1 cellular context compared by ENCODE assay signal in genomic region chr3:196145420-196146262, GRCh38.
TF ChIP-seq lines count a peak whose summit lies in the region.

No MANE protein-coding gene starts in this region.

TF ChIP-seq in K562, 482 proteins besides CTCF, POLR2A, EP300 and RAD21 (continued from another document and continues in another):
- no peak for TF ChIP-seq FIP1L1 (IDR thresholded peaks at IDR 0.05; ENCODE audit: low read depth, low read length, poor library complexity, severe bottlenecking)
- peak; percentile 74 for TF ChIP-seq MITF (IDR thresholded peaks at IDR 0.05)
- TF ChIP-seq ZNF347 (CRISPR knock-in tag; IDR thresholded peaks at IDR 0.05; ENCODE audit: low read depth) = no peak
- no peak for TF ChIP-seq SRSF7 (optimal IDR thresholded peaks at IDR 0.05; ENCODE audit: low read depth, low read length)
- no peak for TF ChIP-seq ZNF407 (IDR thresholded peaks at IDR 0.05; ENCODE audit: low read depth)
- TF ChIP-seq, protein P1, sequence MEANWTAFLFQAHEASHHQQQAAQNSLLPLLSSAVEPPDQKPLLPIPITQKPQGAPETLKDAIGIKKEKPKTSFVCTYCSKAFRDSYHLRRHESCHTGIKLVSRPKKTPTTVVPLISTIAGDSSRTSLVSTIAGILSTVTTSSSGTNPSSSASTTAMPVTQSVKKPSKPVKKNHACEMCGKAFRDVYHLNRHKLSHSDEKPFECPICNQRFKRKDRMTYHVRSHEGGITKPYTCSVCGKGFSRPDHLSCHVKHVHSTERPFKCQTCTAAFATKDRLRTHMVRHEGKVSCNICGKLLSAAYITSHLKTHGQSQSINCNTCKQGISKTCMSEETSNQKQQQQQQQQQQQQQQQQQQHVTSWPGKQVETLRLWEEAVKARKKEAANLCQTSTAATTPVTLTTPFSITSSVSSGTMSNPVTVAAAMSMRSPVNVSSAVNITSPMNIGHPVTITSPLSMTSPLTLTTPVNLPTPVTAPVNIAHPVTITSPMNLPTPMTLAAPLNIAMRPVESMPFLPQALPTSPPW (CRISPR knock-in tag; IDR thresholded peaks at IDR 0.05) = peak; percentile 26; the same call in 1 of the 2 replicates
- TF ChIP-seq, protein P2, sequence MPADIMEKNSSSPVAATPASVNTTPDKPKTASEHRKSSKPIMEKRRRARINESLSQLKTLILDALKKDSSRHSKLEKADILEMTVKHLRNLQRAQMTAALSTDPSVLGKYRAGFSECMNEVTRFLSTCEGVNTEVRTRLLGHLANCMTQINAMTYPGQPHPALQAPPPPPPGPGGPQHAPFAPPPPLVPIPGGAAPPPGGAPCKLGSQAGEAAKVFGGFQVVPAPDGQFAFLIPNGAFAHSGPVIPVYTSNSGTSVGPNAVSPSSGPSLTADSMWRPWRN (IDR thresholded peaks at IDR 0.05; ENCODE audit: low read depth) = no peak
- TF ChIP-seq COPS2 (conservative IDR thresholded peaks at IDR 0.05) = no peak
- 0 out of 2 replicates have a peak, but pooled peaks have one; percentile 28 for TF ChIP-seq ESRRA (IDR thresholded peaks at IDR 0.05; ENCODE audit: borderline replicate concordance, low read depth)
- peak; percentile 78 for TF ChIP-seq ETV1 (tag; conservative IDR thresholded peaks at IDR 0.05; ENCODE audit: low read depth)
- peak in 1 of 2 experiments; percentile 57; a peak in 2 of 4 replicates for TF ChIP-seq TRIM24 (IDR thresholded peaks at IDR 0.05)
- TF ChIP-seq ZBTB34 (CRISPR knock-in tag; IDR thresholded peaks at IDR 0.05) = no peak
- no peak for TF ChIP-seq U2AF1 (optimal IDR thresholded peaks at IDR 0.05; ENCODE audit: low read depth, low read length)
- TF ChIP-seq, protein P3, sequence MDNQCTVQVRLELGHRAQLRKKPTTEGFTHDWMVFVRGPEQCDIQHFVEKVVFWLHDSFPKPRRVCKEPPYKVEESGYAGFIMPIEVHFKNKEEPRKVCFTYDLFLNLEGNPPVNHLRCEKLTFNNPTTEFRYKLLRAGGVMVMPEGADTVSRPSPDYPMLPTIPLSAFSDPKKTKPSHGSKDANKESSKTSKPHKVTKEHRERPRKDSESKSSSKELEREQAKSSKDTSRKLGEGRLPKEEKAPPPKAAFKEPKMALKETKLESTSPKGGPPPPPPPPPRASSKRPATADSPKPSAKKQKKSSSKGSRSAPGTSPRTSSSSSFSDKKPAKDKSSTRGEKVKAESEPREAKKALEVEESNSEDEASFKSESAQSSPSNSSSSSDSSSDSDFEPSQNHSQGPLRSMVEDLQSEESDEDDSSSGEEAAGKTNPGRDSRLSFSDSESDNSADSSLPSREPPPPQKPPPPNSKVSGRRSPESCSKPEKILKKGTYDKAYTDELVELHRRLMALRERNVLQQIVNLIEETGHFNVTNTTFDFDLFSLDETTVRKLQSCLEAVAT (IDR thresholded peaks at IDR 0.05) = peak in 1 of 2 experiments; percentile 38; a peak in 2 of 4 replicates
- no peak for TF ChIP-seq MTA2 (IDR thresholded peaks at IDR 0.05; ENCODE audit: low read depth)
- no peak for TF ChIP-seq SMC3 (conservative IDR thresholded peaks at IDR 0.05; ENCODE audit: insufficient read depth, low read depth, low read length)
- peak; percentile 52 for TF ChIP-seq CXXC5 (CRISPR knock-in tag; IDR thresholded peaks at IDR 0.05)
- TF ChIP-seq ZNF274 (IDR thresholded peaks at IDR 0.05; ENCODE audit: borderline replicate concordance, low read depth, low read length) = no peak
- TF ChIP-seq GTF2A2 (tag; IDR thresholded peaks at IDR 0.05) = no peak
- TF ChIP-seq MGA (IDR thresholded peaks at IDR 0.05) = peak; percentile 12; the same call in 1 of the 2 replicates
- TF ChIP-seq CC2D1A (IDR thresholded peaks at IDR 0.05) = no peak
- TF ChIP-seq NR4A1 (CRISPR knock-in tag; IDR thresholded peaks at IDR 0.05) = no peak
- no peak for TF ChIP-seq NR4A1 (tag; IDR thresholded peaks at IDR 0.05)
- TF ChIP-seq FOXK2 (conservative IDR thresholded peaks at IDR 0.05 in 1 of 2, IDR thresholded peaks at IDR 0.05 in 1 of 2; ENCODE audit: low read depth in 2 of 2) = peak; percentile 16 to 53; a peak in 1 of 4 replicates
- TF ChIP-seq RNF2 (IDR thresholded peaks at IDR 0.05) = peak; percentile 60; the same call in 1 of the 2 replicates
